In genomic region chr12:104604070-104604994, GRCh38 we compare ENCODE assay signal across 8 cellular contexts.
A peak's percentile ranks its signal among the peaks of the same experiment; 100 is the strongest.
DNase-seq lines count a peak whose midpoint lies in the region; ATAC-seq and TF ChIP-seq lines count a peak whose summit lies in the region.

No MANE protein-coding gene starts in this region.

- ATAC-seq in GM21619 (IDR thresholded peaks at IDR 0.05; ENCODE audit: unreplicated experiment) (peak; percentile 84), memory B cell (ENCODE audit: low read depth) (peak; percentile 95), HG02970 (IDR thresholded peaks at IDR 0.05; ENCODE audit: low FRiP score, unreplicated experiment) (no peak)

- CTCF ChIA-PET in Calu3 (lab: Charles Lee) = interaction anchor here (1.3 kb wide), 1 partner anchor 222 kb away, joined by 4 read pairs; no protein-coding TSS in a partner anchor

- no peak overlapping the region; the same call in 1 of the 2 replicates for H3K9ac ChIP-seq in HUES64 (ENCODE audit: low read depth, low read length)

- H3K27ac ChIP-seq in HUES64 (ENCODE audit: low read depth, low read length) (peak overlapping the region; percentile 3; the same call in 1 of the 2 replicates), dorsolateral prefrontal cortex (peak overlapping the region in 35 of 59 donors; percentile 2 to 68 (median 34))

- peak overlapping the region; percentile 55 for H3K27ac Mint-ChIP-seq in Calu3 (ENCODE audit: unreplicated experiment)
- peak overlapping the region; percentile 94 for H3K27ac Mint-ChIP-seq in memory B cell

- WGBS in HUES64 = 70% methylated on average over 10 of the region's 10 CpGs

- H3K27me3 Mint-ChIP-seq in Calu3 (ENCODE audit: unreplicated experiment) (no peaks in the 10 kb centered on the region), memory B cell (no peaks in the 10 kb centered on the region)

- H3K27me3 ChIP-seq in HUES64 (ENCODE audit: insufficient read depth, low read length) (no peaks in the 10 kb centered on the region), dorsolateral prefrontal cortex (no peaks in the 10 kb centered on the region)

- no TSS peak for BruUV-seq in Calu3 (replicated peaks; lab: Mats Ljungman, UMichigan)

- no peaks in the 10 kb centered on the region for H3K9me3 ChIP-seq in HUES64 (ENCODE audit: insufficient read depth, low read depth, low read length)

- intact Hi-C loops in Calu3 (cut with micrococcal nuclease; ENCODE audit: unreplicated experiment) = no loop called here
- intact Hi-C loops in dorsolateral prefrontal cortex (cut with DNase I) = no loop called here

- H3K4me1 Mint-ChIP-seq in Calu3 (ENCODE audit: low read depth, unreplicated experiment) (peaks cover 15% of the 10 kb centered on the region), memory B cell (peaks cover 54% of the 10 kb centered on the region)

- no peaks in the 10 kb centered on the region for H3K36me3 ChIP-seq in HUES64 (ENCODE audit: insufficient read depth, low read length)

- H3K4me3 ChIP-seq in HUES64 (ENCODE audit: low read length) = no peak overlapping the region
- H3K4me3 ChIP-seq in dorsolateral prefrontal cortex = no peak overlapping the region

- H3K4me3 Mint-ChIP-seq in Calu3 (ENCODE audit: low read depth, unreplicated experiment) (no peak overlapping the region), memory B cell (peak overlapping the region; percentile 62)

- TF ChIP-seq CTCF in Calu3 (IDR thresholded peaks at IDR 0.05; ENCODE audit: unreplicated experiment) (no peak), dorsolateral prefrontal cortex (IDR thresholded peaks at IDR 0.05 in 54 of 56, conservative IDR thresholded peaks at IDR 0.05 in 2 of 56; ENCODE audit: low read depth in 1 of 56, partially characterized antibody in 56 of 56) (no peak)

- H3K9me3 Mint-ChIP-seq in Calu3 (ENCODE audit: low read depth, unreplicated experiment) = no peaks in the 10 kb centered on the region
- no peaks in the 10 kb centered on the region for H3K9me3 Mint-ChIP-seq in memory B cell

- DNase-seq in Calu3 (peak; percentile 69), dorsolateral prefrontal cortex (peak in 4 of 10 donors; percentile 59 to 67 (median 63)), memory B cell (ENCODE audit: low spot score in 2 of 2) (peak; percentile 31 to 42)
- DNase-seq in activated CD4-positive, CD25-positive, alpha-beta regulatory T cell treated with anti-CD3 and anti-CD28 coated beads, Interleukin-2, amount 50 U/mL, for 16 hours (ENCODE audit: low read depth, low spot score) = peak; percentile 19
- DNase-seq in stimulated activated CD8-positive, alpha-beta memory T cell treated with anti-CD3 and anti-CD28 coated beads, Interleukin-7, amount 100 ng/mL, for 4 hours (ENCODE audit: low read depth in 2 of 2) = peak; percentile 13 to 23

- no peaks in the 10 kb centered on the region for H3K36me3 Mint-ChIP-seq in Calu3 (ENCODE audit: insufficient read depth, unreplicated experiment)
- H3K36me3 Mint-ChIP-seq in memory B cell = peaks cover 15% of the 10 kb centered on the region

- H3K4me1 ChIP-seq in HUES64 (ENCODE audit: insufficient read depth, low read length) = peaks cover 20% of the 10 kb centered on the region
